ENCODE assay signal across 8 cellular contexts in genomic region chr1:41282679-41283317, GRCh38. TPM values are rescaled to one million over a fixed set of nuclear protein-coding genes. Genes with fewer than 3 reads are reported as not detected.
DNase-seq lines count a peak whose midpoint lies in the region; ATAC-seq and TF ChIP-seq lines count a peak whose summit lies in the region.

No MANE protein-coding gene starts in this region.

- POLR2A ChIA-PET in activated CD4-positive, alpha-beta T cell treated with anti-CD3 and anti-CD28 coated beads for 36 hours (lab: Charles Lee): interaction anchor here (0.6 kb wide), 1 partner anchor 10 kb away, joined by 3 read pairs; no protein-coding TSS in a partner anchor

- H3K9me3 ChIP-seq in right atrium auricular region: no peaks in the 10 kb centered on the region

- no peaks in the 10 kb centered on the region for H3K9me3 Mint-ChIP-seq in activated CD4-positive, alpha-beta T cell treated with anti-CD3 and anti-CD28 coated beads for 36 hours (ENCODE audit: low read depth)
- H3K9me3 Mint-ChIP-seq in activated naive CD4-positive, alpha-beta T cell treated with anti-CD3 and anti-CD28 coated beads for 36 hours: no peaks in the 10 kb centered on the region

- DNase-seq in activated CD4-positive, alpha-beta T cell treated with anti-CD3 and anti-CD28 coated beads for 36 hours: peak; percentile 57
- no peak for DNase-seq in activated CD4-positive, alpha-beta T cell treated with anti-CD3 and anti-CD28 coated beads for 4 hours
- DNase-seq in NCI-H345 (lab: John Stamatoyannopoulos, UW) (peak; percentile 3), right atrium auricular region (ENCODE audit: low spot score) (no peak), cerebellar nuclear complex (lab: John Stamatoyannopoulos, UW) (no peak)
- DNase-seq in activated naive CD4-positive, alpha-beta T cell treated with anti-CD3 and anti-CD28 coated beads for 36 hours: peak; percentile 43
- DNase-seq in stimulated activated CD4-positive, alpha-beta T cell treated with anti-CD3 and anti-CD28 coated beads, Interleukin-12 subunit alpha, Interleukin-12 subunit beta, amount 100 ng/mL, for 4 hours: peak; percentile 29

- H3K36me3 Mint-ChIP-seq in activated CD4-positive, alpha-beta T cell treated with anti-CD3 and anti-CD28 coated beads for 36 hours (ENCODE audit: low read depth): no peaks in the 10 kb centered on the region
- no peaks in the 10 kb centered on the region for H3K36me3 Mint-ChIP-seq in activated naive CD4-positive, alpha-beta T cell treated with anti-CD3 and anti-CD28 coated beads for 36 hours (ENCODE audit: low read depth)

- H3K27ac Mint-ChIP-seq in activated CD4-positive, alpha-beta T cell treated with anti-CD3 and anti-CD28 coated beads for 36 hours: no peak overlapping the region
- no peak overlapping the region for H3K27ac Mint-ChIP-seq in activated naive CD4-positive, alpha-beta T cell treated with anti-CD3 and anti-CD28 coated beads for 36 hours

- intact Hi-C loops in activated CD4-positive, alpha-beta T cell treated with anti-CD3 and anti-CD28 coated beads for 36 hours (cut with DNase I, micrococcal nuclease): loop anchor here (1.0 kb wide), 2 partner anchors 135 to 150 kb away; no protein-coding TSS in a partner anchor
- intact Hi-C loops in activated naive CD4-positive, alpha-beta T cell treated with anti-CD3 and anti-CD28 coated beads for 36 hours (cut with micrococcal nuclease): loop anchor here (1.0 to 5.0 kb wide), 2 partner anchors 135 to 150 kb away; no protein-coding TSS in a partner anchor

- CTCF ChIA-PET in activated CD4-positive, alpha-beta T cell treated with anti-CD3 and anti-CD28 coated beads for 36 hours (lab: Charles Lee): interaction anchor here (0.6 to 3.0 kb wide), 25 partner anchors 10 to 151 kb away, joined by 3 to 16 read pairs (median 3); no protein-coding TSS in a partner anchor
- CTCF ChIA-PET in activated naive CD4-positive, alpha-beta T cell treated with anti-CD3 and anti-CD28 coated beads for 36 hours (lab: Charles Lee): interaction anchor here (0.5 to 5.6 kb wide), 18 partner anchors 10 to 1705 kb away, joined by 3 to 47 read pairs (median 6); no protein-coding TSS in a partner anchor

- peaks cover 0 to 16% of the 10 kb centered on the region in 2 donors for H3K4me1 ChIP-seq in right atrium auricular region

- TF ChIP-seq CTCF in right atrium auricular region (IDR thresholded peaks at IDR 0.05): peak; percentile 86

- no peak for ATAC-seq in activated CD4-positive, alpha-beta T cell treated with anti-CD3 and anti-CD28 coated beads for 36 hours
- ATAC-seq in GM18907 (IDR thresholded peaks at IDR 0.05; ENCODE audit: unreplicated experiment): no peak

- H3K4me3 Mint-ChIP-seq in activated CD4-positive, alpha-beta T cell treated with anti-CD3 and anti-CD28 coated beads for 36 hours: no peak overlapping the region
- H3K4me3 Mint-ChIP-seq in activated naive CD4-positive, alpha-beta T cell treated with anti-CD3 and anti-CD28 coated beads for 36 hours: no peak overlapping the region

- H3K27me3 ChIP-seq in right atrium auricular region: no peaks in the 10 kb centered on the region

- H3K27me3 Mint-ChIP-seq in activated CD4-positive, alpha-beta T cell treated with anti-CD3 and anti-CD28 coated beads for 36 hours: peaks cover 32% of the 10 kb centered on the region
- peaks cover 28% of the 10 kb centered on the region for H3K27me3 Mint-ChIP-seq in activated naive CD4-positive, alpha-beta T cell treated with anti-CD3 and anti-CD28 coated beads for 36 hours (ENCODE audit: low read depth)

- H3K4me3 ChIP-seq in right atrium auricular region: no peak overlapping the region

- H3K4me1 Mint-ChIP-seq in activated CD4-positive, alpha-beta T cell treated with anti-CD3 and anti-CD28 coated beads for 36 hours: peaks cover 2% of the 10 kb centered on the region
- H3K4me1 Mint-ChIP-seq in activated naive CD4-positive, alpha-beta T cell treated with anti-CD3 and anti-CD28 coated beads for 36 hours (ENCODE audit: low read depth): no peaks in the 10 kb centered on the region

- H3K36me3 ChIP-seq in right atrium auricular region: no peaks in the 10 kb centered on the region

- no peak overlapping the region for H3K27ac ChIP-seq in right atrium auricular region

RNA-seq across cellular contexts. Expression of gene SCMH1, which starts 40.7 kb away (rescaled TPM):
- 10 to 100 TPM; 23.7 to 31.0 TPM for total RNA-seq in activated CD4-positive, alpha-beta T cell treated with anti-CD3 and anti-CD28 coated beads for 36 hours
- 10 to 100 TPM; 17.8 to 20.7 TPM for total RNA-seq in activated naive CD4-positive, alpha-beta T cell treated with anti-CD3 and anti-CD28 coated beads for 36 hours
- total RNA-seq in right atrium auricular region: 10 to 100 TPM; 50.1 to 62.5 TPM

Comparison
In these comparisons a context has a peak if more than half of its experiments do, and no peak if none do; other contexts are left out.
1. DNase-seq: peak in activated CD4-positive, alpha-beta T cell treated with anti-CD3 and anti-CD28 coated beads for 36 hours (single experiment), NCI-H345 (single experiment), activated naive CD4-positive, alpha-beta T cell treated with anti-CD3 and anti-CD28 coated beads for 36 hours (single experiment) and stimulated activated CD4-positive, alpha-beta T cell treated with anti-CD3 and anti-CD28 coated beads, Interleukin-12 subunit alpha, Interleukin-12 subunit beta, amount 100 ng/mL, for 4 hours (single experiment); none in activated CD4-positive, alpha-beta T cell treated with anti-CD3 and anti-CD28 coated beads for 4 hours (0 of 2), right atrium auricular region (single experiment) and cerebellar nuclear complex (0 of 2).